9 cellular contexts compared by ENCODE assay signal in the genomic region with DNA sequence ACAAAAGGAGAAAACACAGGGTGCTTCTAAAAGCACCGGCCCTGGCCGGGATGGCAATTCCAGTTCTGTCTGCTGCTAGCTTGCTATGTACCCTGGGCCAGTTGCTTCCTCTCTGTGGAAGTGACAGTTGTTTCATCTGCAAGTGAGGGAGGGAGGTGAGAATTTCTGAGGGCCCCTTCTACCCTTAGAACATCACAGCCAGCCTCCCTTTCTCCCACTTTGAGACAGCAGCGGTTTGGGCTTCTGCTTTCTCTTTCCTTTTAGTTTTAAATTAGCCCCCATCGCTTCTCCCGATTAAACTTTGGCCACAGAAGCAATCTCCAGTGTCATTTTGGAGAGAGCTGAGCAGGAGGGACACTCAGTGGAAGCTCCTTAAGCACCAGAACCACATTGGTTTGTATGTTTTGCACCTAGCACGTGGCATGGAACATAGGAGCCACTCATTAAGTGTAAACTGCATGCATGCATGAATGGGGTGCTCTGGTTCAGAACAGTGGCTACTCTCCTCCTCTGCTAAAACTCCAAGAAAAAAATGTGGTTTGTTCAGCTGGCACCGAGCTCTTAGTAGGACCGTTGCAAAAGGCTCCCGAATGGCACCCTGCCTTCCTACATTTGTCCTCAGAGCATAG. TPM values are rescaled to one million over a fixed set of nuclear protein-coding genes. Genes with fewer than 3 reads are reported as not detected.
DNase-seq lines count a peak whose midpoint lies in the region; ATAC-seq and TF ChIP-seq lines count a peak whose summit lies in the region.
"Had no signal": no experiment of that assay in that cellular context is flagged by ENCODE, and none has a peak within 500 bp of the region (broad histone marks: within the 10 kb centered on the region; RNA-seq: fewer than 3 reads in every experiment).

No MANE protein-coding gene starts in this region.

- peak; percentile 35 for DNase-seq in activated naive CD8-positive, alpha-beta T cell treated with anti-CD3 and anti-CD28 coated beads, Interleukin-2, amount 10 ng/mL, durations not matched to agents 7 days and 5 days
- no peak for DNase-seq in NCI-H2196 treated with DMSO at 0.1 percent for 48 hours (lab: John Stamatoyannopoulos, UW; ENCODE audit: unreplicated experiment)
- no peak for DNase-seq in cortex of kidney (lab: John Stamatoyannopoulos, UW)
- no peak for DNase-seq in mucosa of gallbladder (ENCODE audit: low spot score)
- no peak for DNase-seq in cerebellar cortex (ENCODE audit: low spot score)
- DNase-seq: EL had no signal

- peaks cover 38% of the 10 kb centered on the region for H3K36me3 Mint-ChIP-seq in activated naive CD8-positive, alpha-beta T cell treated with anti-CD3 and anti-CD28 coated beads, Interleukin-2, amount 10 ng/mL, durations not matched to agents 7 days and 5 days

- H3K27ac Mint-ChIP-seq in activated naive CD8-positive, alpha-beta T cell treated with anti-CD3 and anti-CD28 coated beads, Interleukin-2, amount 10 ng/mL, durations not matched to agents 7 days and 5 days = peak overlapping the region; percentile 86

- peak overlapping the region; percentile 69 for H3K4me3 Mint-ChIP-seq in activated naive CD8-positive, alpha-beta T cell treated with anti-CD3 and anti-CD28 coated beads, Interleukin-2, amount 10 ng/mL, durations not matched to agents 7 days and 5 days

- TF ChIP-seq POLR2A in GM19099 (IDR thresholded peaks at IDR 0.05; ENCODE audit: extremely low read depth, insufficient read length, low read depth) = peak; percentile 37

- H3K36me3 ChIP-seq in BLaER1 treated with 17β-estradiol and CSF1 and Interleukin-3, amounts not matched to agents 10 nM and 100 nM = peaks cover 0 to 40% (median 19%) of the 10 kb centered on the region in 11 experiments; a peak in 17 of 22 replicates

- no peaks in the 10 kb centered on the region for H3K9me3 ChIP-seq in BLaER1 treated with 17β-estradiol and CSF1 and Interleukin-3, amounts not matched to agents 10 nM and 100 nM (replicated peaks in 1 of 11)

- 0 out of 20 replicates have a peak overlapping the region, but pooled peaks of 1 of the 10 experiments have one; percentile 10 for H3K4me3 ChIP-seq in BLaER1 treated with 17β-estradiol and CSF1 and Interleukin-3, amounts not matched to agents 10 nM and 100 nM

- H3K27ac ChIP-seq in BLaER1 treated with 17β-estradiol and CSF1 and Interleukin-3, amounts not matched to agents 10 nM and 100 nM = peak overlapping the region in 10 of 11 experiments; percentile 10 to 98 (median 95); a peak in 17 of 22 replicates

- peak overlapping the region in 9 of 11 experiments; percentile 0 to 56 (median 31); a peak in 11 of 22 replicates for H3K9ac ChIP-seq in BLaER1 treated with 17β-estradiol and CSF1 and Interleukin-3, amounts not matched to agents 10 nM and 100 nM

- POLR2A ChIA-PET in activated naive CD8-positive, alpha-beta T cell treated with anti-CD3 and anti-CD28 coated beads, Interleukin-2, amount 10 ng/mL, durations not matched to agents 7 days and 5 days (lab: Charles Lee) = interaction anchor here (0.8 to 2.1 kb wide), 4 partner anchors 15 to 114 kb away, joined by 3 to 11 read pairs (median 5); a partner anchor contains a TSS

- H3K4me1 Mint-ChIP-seq in activated naive CD8-positive, alpha-beta T cell treated with anti-CD3 and anti-CD28 coated beads, Interleukin-2, amount 10 ng/mL, durations not matched to agents 7 days and 5 days = peaks cover 70% of the 10 kb centered on the region

- no peaks in the 10 kb centered on the region for H4K20me1 ChIP-seq in BLaER1 treated with 17β-estradiol and CSF1 and Interleukin-3, amounts not matched to agents 10 nM and 100 nM

- peaks cover 60 to 97% (median 80%) of the 10 kb centered on the region in 10 experiments for H3K4me1 ChIP-seq in BLaER1 treated with 17β-estradiol and CSF1 and Interleukin-3, amounts not matched to agents 10 nM and 100 nM

- no peaks in the 10 kb centered on the region for H3K9me3 Mint-ChIP-seq in activated naive CD8-positive, alpha-beta T cell treated with anti-CD3 and anti-CD28 coated beads, Interleukin-2, amount 10 ng/mL, durations not matched to agents 7 days and 5 days

- peak; percentile 34 for ATAC-seq in HG03159 (IDR thresholded peaks at IDR 0.05; ENCODE audit: unreplicated experiment)
- ATAC-seq in activated naive CD8-positive, alpha-beta T cell treated with anti-CD3 and anti-CD28 coated beads, Interleukin-2, amount 10 ng/mL, durations not matched to agents 7 days and 5 days (ENCODE audit: low read depth) = peak; percentile 72

- H3K4me2 ChIP-seq in BLaER1 treated with 17β-estradiol and CSF1 and Interleukin-3, amounts not matched to agents 10 nM and 100 nM = peak overlapping the region; percentile 63 to 97 (median 90)

- H3K27me3 Mint-ChIP-seq in activated naive CD8-positive, alpha-beta T cell treated with anti-CD3 and anti-CD28 coated beads, Interleukin-2, amount 10 ng/mL, durations not matched to agents 7 days and 5 days = no peaks in the 10 kb centered on the region

- H3K27me3 ChIP-seq in BLaER1 treated with 17β-estradiol and CSF1 and Interleukin-3, amounts not matched to agents 10 nM and 100 nM = no peaks in the 10 kb centered on the region

RNA-seq across cellular contexts. Expression of a gene that starts 17.5 kb away (rescaled TPM):
- total RNA-seq in activated naive CD8-positive, alpha-beta T cell treated with anti-CD3 and anti-CD28 coated beads, Interleukin-2, amount 10 ng/mL, durations not matched to agents 7 days and 5 days = 100 to 1,000 TPM; 172 to 176 TPM
- 124 TPM for total RNA-seq in mucosa of gallbladder

RNA-seq across cellular contexts. Expression of a gene that starts 59.3 kb away (rescaled TPM):
- total RNA-seq in activated naive CD8-positive, alpha-beta T cell treated with anti-CD3 and anti-CD28 coated beads, Interleukin-2, amount 10 ng/mL, durations not matched to agents 7 days and 5 days = 100 to 1,000 TPM; 518 to 538 TPM
- total RNA-seq in mucosa of gallbladder = 153 TPM
